13 cellular contexts compared by ENCODE assay signal in the genomic region with DNA sequence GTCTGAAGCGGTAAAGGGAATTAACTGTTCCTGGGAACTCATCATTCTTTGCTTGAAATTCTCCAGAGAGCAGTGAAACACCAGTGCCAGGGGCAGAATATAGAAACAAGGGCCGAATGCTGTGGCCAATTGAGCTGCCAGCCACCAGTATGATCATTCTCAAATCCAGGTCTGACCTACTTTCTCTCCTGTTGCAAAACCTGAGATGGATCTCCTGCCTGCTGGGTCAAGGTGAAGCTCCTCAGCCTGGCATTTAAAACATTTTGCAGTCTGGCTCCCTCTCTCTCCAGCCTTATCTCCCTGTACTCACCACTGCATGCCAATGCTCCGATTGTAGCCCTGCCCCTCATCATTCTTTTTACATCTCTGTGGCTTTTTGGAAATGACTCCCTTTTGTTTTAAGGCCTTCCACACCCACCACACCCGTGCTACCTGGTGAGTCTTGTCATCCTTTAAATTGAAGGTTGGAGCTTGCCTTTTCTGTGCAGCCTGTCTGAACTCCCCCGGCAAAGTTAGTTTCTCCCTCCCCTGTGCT.
DNase-seq lines count a peak whose midpoint lies in the region; TF ChIP-seq lines count a peak whose summit lies in the region.
"Had no signal": no experiment of that assay in that cellular context is flagged by ENCODE, and none has a peak within 500 bp of the region (broad histone marks: within the 10 kb centered on the region; RNA-seq: fewer than 3 reads in every experiment).

No MANE protein-coding gene starts in this region.

- H3K4me3 ChIP-seq in cardiac fibroblast (replicated peaks in 1 of 2; ENCODE audit: low read depth in 2 of 2, low read length in 2 of 2) = no peak overlapping the region
- no peak overlapping the region for H3K4me3 ChIP-seq in hepatocyte
- H3K4me3 ChIP-seq in skeletal muscle satellite cell (ENCODE audit: low read length) = peak overlapping the region; percentile 25
- H3K4me3 ChIP-seq: HAP-1 had no signal

- H4K20me1 ChIP-seq in hepatocyte (ENCODE audit: insufficient read depth, poor library complexity, severe bottlenecking) = no peaks in the 10 kb centered on the region

- no peak overlapping the region for H3K27ac Mint-ChIP-seq in activated T-helper 1 cell treated with anti-CD3 and anti-CD28 coated beads, Interleukin-12 subunit alpha, Interleukin-12 subunit beta, Interleukin-2, Interleukin-4 antibody, amounts not matched to agents 30 ng/mL and 10 ng/mL and 1 ng/mL, durations not matched to agents 14 hours and 24 hours and 36 hours
- H3K27ac Mint-ChIP-seq: activated CD4-positive, alpha-beta memory T cell treated with anti-CD3 and anti-CD28 coated beads, Interleukin-2, amount 10 ng/mL, durations not matched to agents 7 days and 5 days; stimulated activated naive B cell treated with anti-CD40 and anti-IgM and Interleukin-4, amounts not matched to agents 10 μg/mL and 1 μg/mL and 100 μg/mL, for 72 hours had no signal

- peak; percentile 93 for DNase-seq in LHCN-M2 (ENCODE audit: low read depth)
- peak; percentile 18 to 33 for DNase-seq in cardiac fibroblast (ENCODE audit: low read depth in 2 of 2)
- peak; percentile 28 for DNase-seq in hepatocyte (ENCODE audit: low spot score)
- DNase-seq in activated T-helper 1 cell treated with anti-CD3 and anti-CD28 coated beads, Interleukin-12 subunit alpha, Interleukin-12 subunit beta, Interleukin-2, Interleukin-4 antibody, amounts not matched to agents 30 ng/mL and 10 ng/mL and 1 ng/mL, durations not matched to agents 14 hours and 24 hours and 36 hours (ENCODE audit: low spot score) = no peak
- no peak for DNase-seq in effector CD8-positive, alpha-beta T cell (lab: John Stamatoyannopoulos, UW)
- DNase-seq in SIG-M5 (lab: John Stamatoyannopoulos, UW) = no peak
- no peak for DNase-seq in GOT3 (lab: John Stamatoyannopoulos, UW)
- DNase-seq: activated CD4-positive, alpha-beta memory T cell treated with anti-CD3 and anti-CD28 coated beads, Interleukin-2, amount 10 ng/mL, durations not matched to agents 7 days and 5 days; NCI-H345; stimulated activated CD4-positive, alpha-beta T cell treated with anti-CD3 and anti-CD28 coated beads, Interleukin-2, amount 100 ng/mL, for 48 hours; stimulated activated naive B cell treated with anti-CD40 and anti-IgM and Interleukin-4, amounts not matched to agents 10 μg/mL and 1 μg/mL and 100 μg/mL, for 72 hours had no signal

- H3K4me1 Mint-ChIP-seq in activated T-helper 1 cell treated with anti-CD3 and anti-CD28 coated beads, Interleukin-12 subunit alpha, Interleukin-12 subunit beta, Interleukin-2, Interleukin-4 antibody, amounts not matched to agents 30 ng/mL and 10 ng/mL and 1 ng/mL, durations not matched to agents 14 hours and 24 hours and 36 hours (ENCODE audit: low read depth) = no peaks in the 10 kb centered on the region
- H3K4me1 Mint-ChIP-seq: activated CD4-positive, alpha-beta memory T cell treated with anti-CD3 and anti-CD28 coated beads, Interleukin-2, amount 10 ng/mL, durations not matched to agents 7 days and 5 days; stimulated activated naive B cell treated with anti-CD40 and anti-IgM and Interleukin-4, amounts not matched to agents 10 μg/mL and 1 μg/mL and 100 μg/mL, for 72 hours had no signal

- 51% methylated on average over 5 of the region's 5 CpGs for WGBS in hepatocyte (ENCODE audit: low lambda C conversion rate, missing lambda C conversion rate)

- H3K4me1 ChIP-seq in hepatocyte (ENCODE audit: insufficient read depth) (peaks cover 20% of the 10 kb centered on the region), skeletal muscle satellite cell (ENCODE audit: control insufficient read depth, insufficient read depth, low read length) (peaks cover 46% of the 10 kb centered on the region)
- H3K4me1 ChIP-seq: HAP-1 had no signal

- intact Hi-C loops in activated T-helper 1 cell treated with anti-CD3 and anti-CD28 coated beads, Interleukin-12 subunit alpha, Interleukin-12 subunit beta, Interleukin-2, Interleukin-4 antibody, amounts not matched to agents 30 ng/mL and 10 ng/mL and 1 ng/mL, durations not matched to agents 14 hours and 24 hours and 36 hours (cut with micrococcal nuclease) = no loop called here

- no peaks in the 10 kb centered on the region for H3K27me3 ChIP-seq in hepatocyte
- H3K27me3 ChIP-seq in skeletal muscle satellite cell (ENCODE audit: control insufficient read depth, insufficient read depth, low read length) = no peaks in the 10 kb centered on the region

- peak overlapping the region; percentile 65 for H3K27ac ChIP-seq in hepatocyte

- no peaks in the 10 kb centered on the region for H3K27me3 Mint-ChIP-seq in activated T-helper 1 cell treated with anti-CD3 and anti-CD28 coated beads, Interleukin-12 subunit alpha, Interleukin-12 subunit beta, Interleukin-2, Interleukin-4 antibody, amounts not matched to agents 30 ng/mL and 10 ng/mL and 1 ng/mL, durations not matched to agents 14 hours and 24 hours and 36 hours (ENCODE audit: insufficient read depth)
- H3K27me3 Mint-ChIP-seq: activated CD4-positive, alpha-beta memory T cell treated with anti-CD3 and anti-CD28 coated beads, Interleukin-2, amount 10 ng/mL, durations not matched to agents 7 days and 5 days; stimulated activated naive B cell treated with anti-CD40 and anti-IgM and Interleukin-4, amounts not matched to agents 10 μg/mL and 1 μg/mL and 100 μg/mL, for 72 hours had no signal

- no peaks in the 10 kb centered on the region for H3K36me3 Mint-ChIP-seq in activated T-helper 1 cell treated with anti-CD3 and anti-CD28 coated beads, Interleukin-12 subunit alpha, Interleukin-12 subunit beta, Interleukin-2, Interleukin-4 antibody, amounts not matched to agents 30 ng/mL and 10 ng/mL and 1 ng/mL, durations not matched to agents 14 hours and 24 hours and 36 hours (ENCODE audit: low read depth)
- H3K36me3 Mint-ChIP-seq: stimulated activated naive B cell treated with anti-CD40 and anti-IgM and Interleukin-4, amounts not matched to agents 10 μg/mL and 1 μg/mL and 100 μg/mL, for 72 hours had no signal

- H3K9me3 ChIP-seq in hepatocyte (ENCODE audit: low read depth) (no peaks in the 10 kb centered on the region), skeletal muscle satellite cell (replicated peaks; ENCODE audit: low read length) (no peaks in the 10 kb centered on the region)
- H3K9me3 ChIP-seq: HAP-1 had no signal

- TF ChIP-seq CTCF in cardiac fibroblast (IDR thresholded peaks at IDR 0.05; ENCODE audit: low read depth, low read length) (no peak), hepatocyte (IDR thresholded peaks at IDR 0.05; ENCODE audit: poor library complexity) (no peak)

- no peaks in the 10 kb centered on the region for H3K36me3 ChIP-seq in hepatocyte (replicated peaks; ENCODE audit: insufficient read depth, low read depth)
- no peaks in the 10 kb centered on the region for H3K36me3 ChIP-seq in skeletal muscle satellite cell (ENCODE audit: insufficient read depth, low read length)
- H3K36me3 ChIP-seq: HAP-1 had no signal

- no peaks in the 10 kb centered on the region for H3K79me2 ChIP-seq in hepatocyte

- peak overlapping the region; percentile 51 for H3K9ac ChIP-seq in skeletal muscle satellite cell (ENCODE audit: low read depth, low read length)

- peaks cover 3% of the 10 kb centered on the region for H3K9me3 Mint-ChIP-seq in activated T-helper 1 cell treated with anti-CD3 and anti-CD28 coated beads, Interleukin-12 subunit alpha, Interleukin-12 subunit beta, Interleukin-2, Interleukin-4 antibody, amounts not matched to agents 30 ng/mL and 10 ng/mL and 1 ng/mL, durations not matched to agents 14 hours and 24 hours and 36 hours
- H3K9me3 Mint-ChIP-seq: activated CD4-positive, alpha-beta memory T cell treated with anti-CD3 and anti-CD28 coated beads, Interleukin-2, amount 10 ng/mL, durations not matched to agents 7 days and 5 days had no signal

- H2AFZ ChIP-seq in hepatocyte = no peak overlapping the region

- H3K4me3 Mint-ChIP-seq in activated T-helper 1 cell treated with anti-CD3 and anti-CD28 coated beads, Interleukin-12 subunit alpha, Interleukin-12 subunit beta, Interleukin-2, Interleukin-4 antibody, amounts not matched to agents 30 ng/mL and 10 ng/mL and 1 ng/mL, durations not matched to agents 14 hours and 24 hours and 36 hours = no peak overlapping the region
- H3K4me3 Mint-ChIP-seq: activated CD4-positive, alpha-beta memory T cell treated with anti-CD3 and anti-CD28 coated beads, Interleukin-2, amount 10 ng/mL, durations not matched to agents 7 days and 5 days; stimulated activated naive B cell treated with anti-CD40 and anti-IgM and Interleukin-4, amounts not matched to agents 10 μg/mL and 1 μg/mL and 100 μg/mL, for 72 hours had no signal

- H3K9me2 ChIP-seq in hepatocyte (replicated peaks; ENCODE audit: insufficient read depth) = no peaks in the 10 kb centered on the region

- H3K4me2 ChIP-seq in hepatocyte (peak overlapping the region; percentile 47), skeletal muscle satellite cell (ENCODE audit: low read length) (peak overlapping the region; percentile 57)

Comparison
In these comparisons a context has a peak if more than half of its experiments do, and no peak if none do; other contexts are left out.
1. DNase-seq: peak in LHCN-M2 (single experiment), cardiac fibroblast (2 of 2) and hepatocyte (single experiment); none in activated T-helper 1 cell treated with anti-CD3 and anti-CD28 coated beads, Interleukin-12 subunit alpha, Interleukin-12 subunit beta, Interleukin-2, Interleukin-4 antibody, amounts not matched to agents 30 ng/mL and 10 ng/mL and 1 ng/mL, durations not matched to agents 14 hours and 24 hours and 36 hours (single experiment), effector CD8-positive, alpha-beta T cell (single experiment), SIG-M5 (single experiment) and GOT3 (single experiment).